In the genomic region with DNA sequence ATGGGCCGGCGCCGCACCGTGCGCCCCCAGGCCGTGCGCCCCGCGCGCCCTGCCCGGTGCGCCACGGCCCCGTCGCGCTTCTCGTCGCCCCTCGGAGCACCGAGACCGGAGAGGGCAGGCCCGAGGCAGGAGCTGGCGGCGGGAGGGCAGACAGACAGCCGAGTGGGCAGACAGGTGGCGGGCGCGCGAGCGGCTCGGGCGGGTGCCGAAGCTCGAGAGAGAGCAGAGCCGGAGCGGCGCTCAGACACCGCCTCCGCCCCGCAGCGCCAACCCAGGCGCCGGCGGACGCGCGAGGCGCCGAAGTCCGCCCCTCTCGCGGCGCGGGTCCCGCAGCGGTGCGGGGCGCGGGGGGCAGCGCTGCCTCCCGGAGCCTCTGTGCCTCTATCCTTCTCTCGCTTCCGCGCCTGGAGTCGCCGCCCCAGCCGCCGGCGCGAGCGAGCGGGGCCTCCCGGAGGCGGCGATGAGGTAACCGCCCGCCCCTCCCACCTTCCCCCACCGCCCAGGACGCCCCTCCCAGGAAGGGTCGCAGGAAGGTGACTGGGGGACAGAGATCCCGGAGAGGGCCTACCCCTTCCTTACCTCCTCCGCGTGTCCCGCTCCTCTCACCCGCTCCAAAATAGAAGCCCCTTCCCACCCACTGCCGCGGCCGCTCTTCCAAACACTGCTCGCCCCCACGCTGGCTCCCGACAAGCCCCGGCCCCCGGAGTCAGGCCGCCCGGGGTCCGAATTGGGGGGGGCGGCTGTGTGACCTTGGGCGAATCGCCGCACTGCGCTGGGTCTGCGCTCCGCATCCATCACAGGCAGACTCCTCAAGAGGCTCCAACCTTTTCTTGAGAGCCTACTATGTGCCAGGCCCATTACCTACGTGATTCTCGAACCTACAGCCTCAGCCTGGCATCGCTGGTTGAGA, we compare ENCODE assay signal across 9 cellular contexts. TPM values are rescaled to one million over a fixed set of nuclear protein-coding genes. Genes with fewer than 3 reads are reported as not detected.
DNase-seq lines count a peak whose midpoint lies in the region; ATAC-seq and TF ChIP-seq lines count a peak whose summit lies in the region.
"Had no signal": no experiment of that assay in that cellular context is flagged by ENCODE, and none has a peak within 500 bp of the region (broad histone marks: within the 10 kb centered on the region; RNA-seq: fewer than 3 reads in every experiment).

A gene with protein sequence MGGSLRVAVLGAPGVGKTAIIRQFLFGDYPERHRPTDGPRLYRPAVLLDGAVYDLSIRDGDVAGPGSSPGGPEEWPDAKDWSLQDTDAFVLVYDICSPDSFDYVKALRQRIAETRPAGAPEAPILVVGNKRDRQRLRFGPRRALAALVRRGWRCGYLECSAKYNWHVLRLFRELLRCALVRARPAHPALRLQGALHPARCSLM (minus strand): TSS at position 412 of the 910 bp plus-strand sequence. CDS start 451 bp downstream, outside the sequence.

- H3K27me3 ChIP-seq in dorsolateral prefrontal cortex = peaks cover 0 to 28% (median 6%) of the 10 kb centered on the region in 45 donors
- peaks cover 40% of the 10 kb centered on the region for H3K27me3 ChIP-seq in neuron (ENCODE audit: insufficient read depth, low read length)

- peak within 1 kb of the TSS; percentile 35 to 80 (median 67) for H3K4me3 Mint-ChIP-seq in IgD-negative memory B cell

- ATAC-seq in GM19023 (IDR thresholded peaks at IDR 0.05; ENCODE audit: unreplicated experiment) = no peak
- ATAC-seq in GM21786 (IDR thresholded peaks at IDR 0.05; ENCODE audit: unreplicated experiment) = no peak

- H3K27ac ChIP-seq in dorsolateral prefrontal cortex = peak within 1 kb of the TSS in 51 of 59 donors; percentile 23 to 96 (median 65)

- H3K4me1 Mint-ChIP-seq in IgD-negative memory B cell = peaks cover 12 to 13% (median 12%) of the 10 kb centered on the region in 3 donors

- H3K4me3 ChIP-seq in dorsolateral prefrontal cortex (peak within 1 kb of the TSS in 58 of 59 donors; percentile 18 to 69 (median 52)), neuron (ENCODE audit: low read length) (peak within 1 kb of the TSS; percentile 32)

- peak in 1 of 56 donors; percentile 6 for TF ChIP-seq CTCF in dorsolateral prefrontal cortex (IDR thresholded peaks at IDR 0.05 in 54 of 56, conservative IDR thresholded peaks at IDR 0.05 in 2 of 56; ENCODE audit: low read depth in 1 of 56, partially characterized antibody in 56 of 56)

- no peaks in the 10 kb centered on the region for H3K36me3 ChIP-seq in neuron (ENCODE audit: insufficient read depth, low read length)

- H3K4me1 ChIP-seq in neuron (ENCODE audit: insufficient read depth, low read length) = peaks cover 15% of the 10 kb centered on the region

- intact Hi-C loops in dorsolateral prefrontal cortex (cut with DNase I) = no loop called here

- no peaks in the 10 kb centered on the region for H3K9me3 ChIP-seq in neuron (ENCODE audit: low read length)

- peaks cover 5% of the 10 kb centered on the region for H3K36me3 Mint-ChIP-seq in IgD-negative memory B cell

- no peaks in the 10 kb centered on the region for H3K9me3 Mint-ChIP-seq in IgD-negative memory B cell

- DNase-seq in CMK (ENCODE audit: low read depth) = peak; percentile 45
- DNase-seq in dorsolateral prefrontal cortex = peak in 1 of 10 donors; percentile 61
- DNase-seq in Kasumi-1 (lab: John Stamatoyannopoulos, UW) = no peak
- no peak for DNase-seq in activated CD8-positive, alpha-beta memory T cell treated with anti-CD3 and anti-CD28 coated beads for 24 hours

- H2AFZ ChIP-seq in neuron (ENCODE audit: low read depth, low read length) = peak within 1 kb of the TSS; percentile 89

- peaks cover 39% of the 10 kb centered on the region for H3K27me3 Mint-ChIP-seq in IgD-negative memory B cell

- peak within 1 kb of the TSS; percentile 37 to 78 (median 68) for H3K27ac Mint-ChIP-seq in IgD-negative memory B cell

RNA-seq across cellular contexts. Expression of the gene that starts here (rescaled TPM):
- not detected for polyA plus RNA-seq in IgD-negative memory B cell
- 10 to 100 TPM in 119 of 120 experiments, 1 to 10 TPM in 1; 8.9 to 47.8 (median 25.3) TPM for total RNA-seq in dorsolateral prefrontal cortex
- total RNA-seq: SK-MEL-5 had no signal
